In the genomic region with DNA sequence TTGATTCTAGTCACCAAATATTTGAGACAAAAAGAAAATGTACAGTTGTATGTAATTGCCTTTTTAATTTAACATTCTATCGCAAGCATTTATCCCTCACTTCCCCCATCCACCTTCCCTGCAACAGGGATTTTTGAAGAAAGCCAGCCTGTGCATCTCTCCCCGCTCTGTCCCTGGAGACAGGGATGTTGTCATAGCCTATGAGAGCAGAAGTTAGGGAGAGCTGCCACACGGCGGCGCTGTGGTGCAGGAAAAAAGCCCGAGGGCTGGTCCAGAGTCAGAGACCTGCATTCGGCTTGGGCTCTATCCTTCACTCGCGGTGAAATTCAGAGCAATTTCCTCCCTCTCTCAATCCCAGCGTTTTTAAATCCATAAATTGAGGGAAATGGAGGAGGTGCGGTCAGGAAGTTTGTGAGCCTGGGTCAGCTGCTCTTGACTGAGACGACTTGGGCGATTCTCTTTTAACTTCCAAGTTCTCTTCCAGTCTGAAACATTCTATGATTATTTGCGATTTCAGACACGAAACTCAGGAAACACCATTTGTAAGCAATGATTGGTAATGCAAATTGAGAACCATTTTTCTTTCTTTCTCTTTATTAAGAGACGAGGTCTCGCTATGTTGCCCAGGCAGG, we compare ENCODE assay signal across 9 cellular contexts. TPM values are rescaled to one million over a fixed set of nuclear protein-coding genes. Genes with fewer than 3 reads are reported as not detected.
A peak's percentile ranks its signal among the peaks of the same experiment; 100 is the strongest.
DNase-seq lines count a peak whose midpoint lies in the region; ATAC-seq and TF ChIP-seq lines count a peak whose summit lies in the region.
"Had no signal": no experiment of that assay in that cellular context is flagged by ENCODE, and none has a peak within 500 bp of the region (broad histone marks: within the 10 kb centered on the region; RNA-seq: fewer than 3 reads in every experiment).

No MANE protein-coding gene starts in this region.

- peak; percentile 97 for ATAC-seq in CD8-positive, alpha-beta T cell
- ATAC-seq in GM19372 (IDR thresholded peaks at IDR 0.05; ENCODE audit: low read depth, unreplicated experiment): peak; percentile 82
- peak; percentile 98 for ATAC-seq in effector memory CD8-positive, alpha-beta T cell (replicated peaks)

- H3K36me3 ChIP-seq in CD8-positive, alpha-beta T cell (ENCODE audit: insufficient read depth, low read length): no peaks in the 10 kb centered on the region

- H3K4me3 ChIP-seq in CD8-positive, alpha-beta T cell (ENCODE audit: low read depth, low read length): no peak overlapping the region
- H3K4me3 ChIP-seq: SK-N-MC had no signal

- H3K27me3 ChIP-seq in CD8-positive, alpha-beta T cell (ENCODE audit: insufficient read depth, low read length): no peaks in the 10 kb centered on the region

- H3K9me3 Mint-ChIP-seq in CD8-positive, alpha-beta T cell: no peaks in the 10 kb centered on the region
- no peaks in the 10 kb centered on the region for H3K9me3 Mint-ChIP-seq in effector memory CD8-positive, alpha-beta T cell

- no peak overlapping the region for H3K27ac Mint-ChIP-seq in CD8-positive, alpha-beta T cell
- no peak overlapping the region for H3K27ac Mint-ChIP-seq in effector memory CD8-positive, alpha-beta T cell

- CTCF ChIA-PET in CD8-positive, alpha-beta T cell (lab: Charles Lee): interaction anchor here (0.7 to 6.3 kb wide), 21 partner anchors 8 to 401 kb away, joined by 3 to 165 read pairs (median 5); no protein-coding TSS in a partner anchor

- H3K27ac ChIP-seq in CD8-positive, alpha-beta T cell (ENCODE audit: low read depth, low read length): no peak overlapping the region
- H3K27ac ChIP-seq: SK-N-MC had no signal

- no peaks in the 10 kb centered on the region for H3K9me3 ChIP-seq in CD8-positive, alpha-beta T cell (ENCODE audit: low read length)

- peaks cover 23% of the 10 kb centered on the region for H3K4me1 ChIP-seq in CD8-positive, alpha-beta T cell (ENCODE audit: insufficient read depth, low read length)

- no peaks in the 10 kb centered on the region for H3K36me3 Mint-ChIP-seq in CD8-positive, alpha-beta T cell
- H3K36me3 Mint-ChIP-seq in effector memory CD8-positive, alpha-beta T cell (ENCODE audit: insufficient read depth): no peaks in the 10 kb centered on the region

- no peak overlapping the region for H3K4me3 Mint-ChIP-seq in CD8-positive, alpha-beta T cell
- no peak overlapping the region for H3K4me3 Mint-ChIP-seq in effector memory CD8-positive, alpha-beta T cell

- peak; percentile 76 to 94 (median 83) for DNase-seq in CD8-positive, alpha-beta T cell
- DNase-seq in HK-2 (ENCODE audit: unreplicated experiment) (peak; percentile 89), NOMO-1 (lab: John Stamatoyannopoulos, UW; ENCODE audit: unreplicated experiment in 2 of 2) (peak; percentile 60 to 67), mesenteric fat pad (ENCODE audit: low spot score) (peak; percentile 95)
- peak; percentile 71 to 73 for DNase-seq in activated CD8-positive, alpha-beta memory T cell treated with anti-CD3 and anti-CD28 coated beads for 4 hours (ENCODE audit: low read depth in 2 of 2)
- peak; percentile 84 to 87 (median 85) for DNase-seq in effector memory CD8-positive, alpha-beta T cell
- peak; percentile 78 to 89 for DNase-seq in stimulated activated CD8-positive, alpha-beta memory T cell treated with anti-CD3 and anti-CD28 coated beads, Interleukin-4, amount 100 ng/mL, for 1 hour (ENCODE audit: low read depth in 2 of 2, low spot score in 1 of 2)

- TF ChIP-seq CTCF in CD8-positive, alpha-beta T cell (IDR thresholded peaks at IDR 0.05): peak; percentile 94

- intact Hi-C loops in CD8-positive, alpha-beta T cell (cut with DNase I, micrococcal nuclease): loop anchor here (1.0 to 5.0 kb wide), 6 partner anchors 80 to 400 kb away; no protein-coding TSS in a partner anchor

- POLR2A ChIA-PET in CD8-positive, alpha-beta T cell (lab: Charles Lee): interaction anchor here (0.6 kb wide), 1 partner anchor 155 kb away, joined by 3 read pairs; no protein-coding TSS in a partner anchor

- H3K4me1 Mint-ChIP-seq in CD8-positive, alpha-beta T cell (ENCODE audit: low read depth): peaks cover 19% of the 10 kb centered on the region
- H3K4me1 Mint-ChIP-seq in effector memory CD8-positive, alpha-beta T cell (ENCODE audit: low read depth in 2 of 2): peaks cover 6 to 13% of the 10 kb centered on the region in 2 donors

- H3K27me3 Mint-ChIP-seq in CD8-positive, alpha-beta T cell (ENCODE audit: low read depth): no peaks in the 10 kb centered on the region
- no peaks in the 10 kb centered on the region for H3K27me3 Mint-ChIP-seq in effector memory CD8-positive, alpha-beta T cell

RNA-seq across cellular contexts. Expression of a gene that starts 17.5 kb away (rescaled TPM):
- total RNA-seq in CD8-positive, alpha-beta T cell: under 1 TPM; 0.39 to 0.76 TPM
- total RNA-seq in mesenteric fat pad: 0.10 TPM

RNA-seq across cellular contexts. Expression of a gene that starts 40.7 kb away (rescaled TPM):
- total RNA-seq in CD8-positive, alpha-beta T cell: 10 to 100 TPM; 37.0 to 40.0 TPM
- total RNA-seq in mesenteric fat pad: 109 TPM

RNA-seq across cellular contexts. Expression of a gene that starts 57.6 kb away (rescaled TPM):
- 10 to 100 TPM; 89.3 to 99.6 TPM for total RNA-seq in CD8-positive, alpha-beta T cell
- total RNA-seq in mesenteric fat pad: 27.0 TPM
